In the genomic region with DNA sequence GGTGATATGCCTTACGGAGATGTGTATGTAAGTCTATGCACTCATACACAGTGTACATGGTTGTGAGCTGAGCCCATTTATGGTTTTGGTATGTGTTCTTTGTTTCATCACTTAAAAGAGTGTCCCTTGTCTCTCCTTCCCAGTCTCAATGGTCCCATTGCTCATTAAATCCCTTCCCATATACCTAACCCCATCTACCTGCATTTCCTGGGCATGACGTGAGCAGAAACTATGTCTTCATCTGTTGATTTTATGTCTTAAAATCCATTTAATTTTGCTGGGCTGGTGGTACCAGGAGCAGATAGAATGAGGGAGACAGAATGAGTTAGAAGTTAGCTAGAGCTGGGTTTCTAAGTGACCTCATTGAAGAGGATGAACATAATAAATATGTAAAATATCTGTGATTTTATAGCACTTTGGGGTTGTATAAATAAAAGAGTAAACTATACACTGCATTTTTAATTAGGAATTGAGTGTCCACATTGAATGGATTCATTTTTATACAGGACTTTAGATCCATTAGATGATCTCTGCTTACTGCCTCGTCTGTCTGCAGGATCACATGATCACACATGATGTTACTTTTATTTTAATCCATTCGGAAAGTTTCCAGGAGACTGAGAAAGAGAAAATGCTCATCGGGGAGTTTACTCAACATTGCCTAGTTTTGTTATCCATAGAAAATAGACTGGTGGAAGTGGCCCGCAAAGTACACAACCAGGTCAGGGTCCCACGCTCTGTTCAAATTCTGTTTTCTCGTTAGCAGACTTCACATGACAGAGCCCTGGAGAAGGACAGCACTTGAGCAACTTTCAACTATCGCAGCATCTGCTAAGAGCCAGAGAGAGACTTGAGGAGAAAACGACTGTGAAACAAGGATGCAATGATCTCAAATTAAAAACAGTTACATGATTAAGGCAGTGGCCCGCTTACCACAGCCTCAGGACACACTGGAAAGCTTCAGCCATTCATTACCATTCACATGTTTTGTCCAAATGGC, we compare ENCODE assay signal across 14 cellular contexts. TPM values are rescaled to one million over a fixed set of nuclear protein-coding genes. Genes with fewer than 3 reads are reported as not detected.
DNase-seq lines count a peak whose midpoint lies in the region; ATAC-seq and TF ChIP-seq lines count a peak whose summit lies in the region.
"Had no signal": no experiment of that assay in that cellular context is flagged by ENCODE, and none has a peak within 500 bp of the region (broad histone marks: within the 10 kb centered on the region; RNA-seq: fewer than 3 reads in every experiment).

No MANE protein-coding gene starts in this region.

- no peaks in the 10 kb centered on the region for H3K4me1 Mint-ChIP-seq in naive thymus-derived CD4-positive, alpha-beta T cell
- H3K4me1 Mint-ChIP-seq: memory B cell had no signal

- H3K27me3 ChIP-seq in body of pancreas (no peaks in the 10 kb centered on the region), left ventricle myocardium inferior (ENCODE audit: low read depth) (no peaks in the 10 kb centered on the region), gastrocnemius medialis (no peaks in the 10 kb centered on the region)
- no peaks in the 10 kb centered on the region for H3K27me3 ChIP-seq in naive thymus-derived CD4-positive, alpha-beta T cell (ENCODE audit: control insufficient read depth in 2 of 2, insufficient read depth in 2 of 2, low read length in 2 of 2)
- H3K27me3 ChIP-seq: BE2C had no signal

- H3K27ac ChIP-seq in body of pancreas (peak overlapping the region in 2 of 4 donors; percentile 18 to 34), left ventricle myocardium inferior (replicated peaks) (peak overlapping the region; percentile 70), gastrocnemius medialis (peak overlapping the region; percentile 57 to 77 (median 69))
- no peak overlapping the region for H3K27ac ChIP-seq in naive thymus-derived CD4-positive, alpha-beta T cell (ENCODE audit: low read depth, low read length)

- H3K27ac Mint-ChIP-seq in naive thymus-derived CD4-positive, alpha-beta T cell = no peak overlapping the region
- H3K27ac Mint-ChIP-seq: activated naive CD4-positive, alpha-beta T cell treated with anti-CD3 and anti-CD28 coated beads, Interleukin-2, amount 50 U/mL, for 72 hours; memory B cell had no signal

- POLR2A ChIA-PET in naive thymus-derived CD4-positive, alpha-beta T cell (lab: Charles Lee) = no interaction called here

- in situ Hi-C loops in gastrocnemius medialis (cut with MboI; ENCODE audit: low sequenced_read_pairs in 4 of 4) (no loop called here), GM13976 (cut with MboI; ENCODE audit: low sequenced_read_pairs, unreplicated experiment) (no loop called here)

- H3K36me3 ChIP-seq in body of pancreas (replicated peaks in 1 of 2; ENCODE audit: insufficient read depth in 1 of 2, low read depth in 2 of 2) (no peaks in the 10 kb centered on the region), left ventricle myocardium inferior (no peaks in the 10 kb centered on the region), gastrocnemius medialis (no peaks in the 10 kb centered on the region)
- no peaks in the 10 kb centered on the region for H3K36me3 ChIP-seq in naive thymus-derived CD4-positive, alpha-beta T cell (ENCODE audit: control insufficient read depth in 2 of 3, insufficient read depth in 3 of 3, low read length in 3 of 3)
- H3K36me3 ChIP-seq: BE2C had no signal

- no peaks in the 10 kb centered on the region for H3K36me3 Mint-ChIP-seq in naive thymus-derived CD4-positive, alpha-beta T cell
- H3K36me3 Mint-ChIP-seq: activated naive CD4-positive, alpha-beta T cell treated with anti-CD3 and anti-CD28 coated beads, Interleukin-2, amount 50 U/mL, for 72 hours; memory B cell had no signal

- TF ChIP-seq POLR2A in body of pancreas (IDR thresholded peaks at IDR 0.05) (no peak), gastrocnemius medialis (IDR thresholded peaks at IDR 0.05) (peak in 1 of 2 donors; percentile 6)

- H3K9me3 ChIP-seq in body of pancreas = no peaks in the 10 kb centered on the region
- H3K9me3 ChIP-seq in left ventricle myocardium inferior (replicated peaks) = no peaks in the 10 kb centered on the region
- no peaks in the 10 kb centered on the region for H3K9me3 ChIP-seq in gastrocnemius medialis
- H3K9me3 ChIP-seq in naive thymus-derived CD4-positive, alpha-beta T cell (ENCODE audit: control insufficient read depth in 2 of 3, low read length in 3 of 3) = no peaks in the 10 kb centered on the region
- H3K9me3 ChIP-seq: BE2C had no signal

- peak; percentile 83 for DNase-seq in AG10803 (ENCODE audit: low read depth)
- DNase-seq in body of pancreas = peak in 1 of 4 donors; percentile 26
- DNase-seq in left ventricle myocardium inferior = peak; percentile 14
- DNase-seq in gastrocnemius medialis = peak in 1 of 2 donors; percentile 11
- DNase-seq in epidermal melanocyte (ENCODE audit: insufficient read length, low spot score) = no peak
- DNase-seq in GM13976 (ENCODE audit: low spot score) = no peak
- DNase-seq in naive thymus-derived CD4-positive, alpha-beta T cell = no peak
- no peak for DNase-seq in activated CD4-positive, CD25-positive, alpha-beta regulatory T cell (lab: John Stamatoyannopoulos, UW)
- DNase-seq: activated CD4-positive, alpha-beta T cell treated with anti-CD3 and anti-CD28 coated beads, Interleukin-2, amount 50 U/mL, for 1 hour; BE2C; NCI-H2171 treated with DMSO at 0.1 percent for 48 hours; stimulated activated CD4-positive, alpha-beta T cell treated with anti-CD3 and anti-CD28 coated beads, Interleukin-1b, Interleukin-23, amount 100 ng/mL, for 48 hours had no signal

- TF ChIP-seq CTCF in AG10803 (conservative IDR thresholded peaks at IDR 0.05; ENCODE audit: low read length) (no peak), body of pancreas (IDR thresholded peaks at IDR 0.05) (no peak), left ventricle myocardium inferior (IDR thresholded peaks at IDR 0.05; ENCODE audit: borderline replicate concordance) (no peak), gastrocnemius medialis (IDR thresholded peaks at IDR 0.05 in 4 of 5, conservative IDR thresholded peaks at IDR 0.05 in 1 of 5) (no peak), GM13976 (IDR thresholded peaks at IDR 0.05; ENCODE audit: borderline replicate concordance, control extremely low read depth, extremely low read depth, insufficient read depth, missing control alignments) (no peak)

- intact Hi-C loops in body of pancreas (cut with DNase I) (no loop called here), left ventricle myocardium inferior (cut with micrococcal nuclease) (no loop called here), gastrocnemius medialis (cut with DNase I; ENCODE audit: low total_unique reads) (loop anchor here (2.0 kb wide), 1 partner anchor 18 kb away; no protein-coding TSS in a partner anchor)
- intact Hi-C loops in naive thymus-derived CD4-positive, alpha-beta T cell (cut with micrococcal nuclease) = no loop called here

- no peaks in the 10 kb centered on the region for H3K4me1 ChIP-seq in body of pancreas
- peaks cover 44% of the 10 kb centered on the region for H3K4me1 ChIP-seq in left ventricle myocardium inferior
- peaks cover 12 to 22% of the 10 kb centered on the region in 2 donors for H3K4me1 ChIP-seq in gastrocnemius medialis
- H3K4me1 ChIP-seq in naive thymus-derived CD4-positive, alpha-beta T cell (ENCODE audit: control insufficient read depth in 2 of 2, insufficient read depth in 2 of 2, low read length in 2 of 2) = no peaks in the 10 kb centered on the region
- H3K4me1 ChIP-seq: BE2C had no signal

- CTCF ChIA-PET in naive thymus-derived CD4-positive, alpha-beta T cell (lab: Charles Lee) = no interaction called here

- H3K4me3 ChIP-seq in AG10803 (ENCODE audit: low read length) = peak overlapping the region; percentile 40
- H3K4me3 ChIP-seq in body of pancreas = no peak overlapping the region
- H3K4me3 ChIP-seq in left ventricle myocardium inferior = peak overlapping the region; percentile 8
- H3K4me3 ChIP-seq in gastrocnemius medialis = peak overlapping the region in 3 of 4 donors; percentile 29 to 32 (median 30)
- H3K4me3 ChIP-seq in naive thymus-derived CD4-positive, alpha-beta T cell (ENCODE audit: low read length) = no peak overlapping the region

- H3K4me3 Mint-ChIP-seq in naive thymus-derived CD4-positive, alpha-beta T cell = no peak overlapping the region
- H3K4me3 Mint-ChIP-seq: memory B cell had no signal

- peak; percentile 47 for ATAC-seq in body of pancreas
- peak; percentile 79 to 82 for ATAC-seq in gastrocnemius medialis
- no peak for ATAC-seq in naive thymus-derived CD4-positive, alpha-beta T cell
- ATAC-seq: activated naive CD4-positive, alpha-beta T cell treated with anti-CD3 and anti-CD28 coated beads, Interleukin-2, amount 50 U/mL, for 72 hours had no signal

- H3K9me3 Mint-ChIP-seq in naive thymus-derived CD4-positive, alpha-beta T cell = peaks cover 0 to 6% (median 0%) of the 10 kb centered on the region in 11 donors
- H3K9me3 Mint-ChIP-seq: memory B cell had no signal

- H3K27me3 Mint-ChIP-seq in naive thymus-derived CD4-positive, alpha-beta T cell = peaks cover 2 to 38% (median 27%) of the 10 kb centered on the region in 5 donors
- H3K27me3 Mint-ChIP-seq: memory B cell had no signal

- 67 to 70% methylated on average over 11 of the region's 11 CpGs for WGBS in body of pancreas, 2 donors

RNA-seq across cellular contexts. Expression of a gene that starts 44.5 kb away (rescaled TPM):
- total RNA-seq in body of pancreas = 100 to 1,000 TPM in 1 of 2 donors, 10 to 100 TPM in 1; 47.0 to 104 TPM
- 56.7 TPM for total RNA-seq in left ventricle myocardium inferior
- total RNA-seq in gastrocnemius medialis = 10 to 100 TPM; 23.7 to 43.8 (median 33.1) TPM
- total RNA-seq in naive thymus-derived CD4-positive, alpha-beta T cell = 1 to 10 TPM in 2 of 5 experiments, under 1 TPM in 1, not detected in 2; 0.56 to 7.6 (median 3.3) TPM
- polyA plus RNA-seq in naive thymus-derived CD4-positive, alpha-beta T cell = under 1 TPM; 0.48 to 0.71 TPM

Comparison
In these comparisons a context has a peak if more than half of its experiments do, and no peak if none do; other contexts are left out.
1. DNase-seq: peak in AG10803 (single experiment) and left ventricle myocardium inferior (single experiment); none in epidermal melanocyte (single experiment), GM13976 (single experiment), naive thymus-derived CD4-positive, alpha-beta T cell (0 of 9) and activated CD4-positive, CD25-positive, alpha-beta regulatory T cell (0 of 4).
2. H3K4me3 ChIP-seq: peak in AG10803 (single experiment), left ventricle myocardium inferior (single experiment) and gastrocnemius medialis (3 of 4); none in body of pancreas (0 of 2) and naive thymus-derived CD4-positive, alpha-beta T cell (single experiment).